Comparison of ENCODE assay signal across 2 cellular contexts in genomic region chr3:173939319-173939718, GRCh38.
TF ChIP-seq lines count a peak whose summit lies in the region.

No MANE protein-coding gene starts in this region.

TF ChIP-seq in GM23338, 12 proteins besides CTCF, POLR2A, EP300 and RAD21 (continued from another document):
- TF ChIP-seq, protein P1, sequence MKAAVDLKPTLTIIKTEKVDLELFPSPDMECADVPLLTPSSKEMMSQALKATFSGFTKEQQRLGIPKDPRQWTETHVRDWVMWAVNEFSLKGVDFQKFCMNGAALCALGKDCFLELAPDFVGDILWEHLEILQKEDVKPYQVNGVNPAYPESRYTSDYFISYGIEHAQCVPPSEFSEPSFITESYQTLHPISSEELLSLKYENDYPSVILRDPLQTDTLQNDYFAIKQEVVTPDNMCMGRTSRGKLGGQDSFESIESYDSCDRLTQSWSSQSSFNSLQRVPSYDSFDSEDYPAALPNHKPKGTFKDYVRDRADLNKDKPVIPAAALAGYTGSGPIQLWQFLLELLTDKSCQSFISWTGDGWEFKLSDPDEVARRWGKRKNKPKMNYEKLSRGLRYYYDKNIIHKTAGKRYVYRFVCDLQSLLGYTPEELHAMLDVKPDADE (IDR thresholded peaks at IDR 0.05) = no peak
- TF ChIP-seq ZNF114 (CRISPR knock-in tag; IDR thresholded peaks at IDR 0.05) = no peak
- TF ChIP-seq STAT1 (IDR thresholded peaks at IDR 0.05; ENCODE audit: unreplicated experiment) = no peak
- TF ChIP-seq POLR2AphosphoS5 (IDR thresholded peaks at IDR 0.05; ENCODE audit: low read depth) = no peak
- TF ChIP-seq CREB1 (CRISPR knock-in tag; IDR thresholded peaks at IDR 0.05; ENCODE audit: low read depth) = no peak
- TF ChIP-seq EZH2phosphoT487 (IDR thresholded peaks at IDR 0.05; ENCODE audit: unreplicated experiment) = no peak
- no peak for TF ChIP-seq ZNF331 (CRISPR knock-in tag; IDR thresholded peaks at IDR 0.05; ENCODE audit: low read depth)
- TF ChIP-seq, protein P2, sequence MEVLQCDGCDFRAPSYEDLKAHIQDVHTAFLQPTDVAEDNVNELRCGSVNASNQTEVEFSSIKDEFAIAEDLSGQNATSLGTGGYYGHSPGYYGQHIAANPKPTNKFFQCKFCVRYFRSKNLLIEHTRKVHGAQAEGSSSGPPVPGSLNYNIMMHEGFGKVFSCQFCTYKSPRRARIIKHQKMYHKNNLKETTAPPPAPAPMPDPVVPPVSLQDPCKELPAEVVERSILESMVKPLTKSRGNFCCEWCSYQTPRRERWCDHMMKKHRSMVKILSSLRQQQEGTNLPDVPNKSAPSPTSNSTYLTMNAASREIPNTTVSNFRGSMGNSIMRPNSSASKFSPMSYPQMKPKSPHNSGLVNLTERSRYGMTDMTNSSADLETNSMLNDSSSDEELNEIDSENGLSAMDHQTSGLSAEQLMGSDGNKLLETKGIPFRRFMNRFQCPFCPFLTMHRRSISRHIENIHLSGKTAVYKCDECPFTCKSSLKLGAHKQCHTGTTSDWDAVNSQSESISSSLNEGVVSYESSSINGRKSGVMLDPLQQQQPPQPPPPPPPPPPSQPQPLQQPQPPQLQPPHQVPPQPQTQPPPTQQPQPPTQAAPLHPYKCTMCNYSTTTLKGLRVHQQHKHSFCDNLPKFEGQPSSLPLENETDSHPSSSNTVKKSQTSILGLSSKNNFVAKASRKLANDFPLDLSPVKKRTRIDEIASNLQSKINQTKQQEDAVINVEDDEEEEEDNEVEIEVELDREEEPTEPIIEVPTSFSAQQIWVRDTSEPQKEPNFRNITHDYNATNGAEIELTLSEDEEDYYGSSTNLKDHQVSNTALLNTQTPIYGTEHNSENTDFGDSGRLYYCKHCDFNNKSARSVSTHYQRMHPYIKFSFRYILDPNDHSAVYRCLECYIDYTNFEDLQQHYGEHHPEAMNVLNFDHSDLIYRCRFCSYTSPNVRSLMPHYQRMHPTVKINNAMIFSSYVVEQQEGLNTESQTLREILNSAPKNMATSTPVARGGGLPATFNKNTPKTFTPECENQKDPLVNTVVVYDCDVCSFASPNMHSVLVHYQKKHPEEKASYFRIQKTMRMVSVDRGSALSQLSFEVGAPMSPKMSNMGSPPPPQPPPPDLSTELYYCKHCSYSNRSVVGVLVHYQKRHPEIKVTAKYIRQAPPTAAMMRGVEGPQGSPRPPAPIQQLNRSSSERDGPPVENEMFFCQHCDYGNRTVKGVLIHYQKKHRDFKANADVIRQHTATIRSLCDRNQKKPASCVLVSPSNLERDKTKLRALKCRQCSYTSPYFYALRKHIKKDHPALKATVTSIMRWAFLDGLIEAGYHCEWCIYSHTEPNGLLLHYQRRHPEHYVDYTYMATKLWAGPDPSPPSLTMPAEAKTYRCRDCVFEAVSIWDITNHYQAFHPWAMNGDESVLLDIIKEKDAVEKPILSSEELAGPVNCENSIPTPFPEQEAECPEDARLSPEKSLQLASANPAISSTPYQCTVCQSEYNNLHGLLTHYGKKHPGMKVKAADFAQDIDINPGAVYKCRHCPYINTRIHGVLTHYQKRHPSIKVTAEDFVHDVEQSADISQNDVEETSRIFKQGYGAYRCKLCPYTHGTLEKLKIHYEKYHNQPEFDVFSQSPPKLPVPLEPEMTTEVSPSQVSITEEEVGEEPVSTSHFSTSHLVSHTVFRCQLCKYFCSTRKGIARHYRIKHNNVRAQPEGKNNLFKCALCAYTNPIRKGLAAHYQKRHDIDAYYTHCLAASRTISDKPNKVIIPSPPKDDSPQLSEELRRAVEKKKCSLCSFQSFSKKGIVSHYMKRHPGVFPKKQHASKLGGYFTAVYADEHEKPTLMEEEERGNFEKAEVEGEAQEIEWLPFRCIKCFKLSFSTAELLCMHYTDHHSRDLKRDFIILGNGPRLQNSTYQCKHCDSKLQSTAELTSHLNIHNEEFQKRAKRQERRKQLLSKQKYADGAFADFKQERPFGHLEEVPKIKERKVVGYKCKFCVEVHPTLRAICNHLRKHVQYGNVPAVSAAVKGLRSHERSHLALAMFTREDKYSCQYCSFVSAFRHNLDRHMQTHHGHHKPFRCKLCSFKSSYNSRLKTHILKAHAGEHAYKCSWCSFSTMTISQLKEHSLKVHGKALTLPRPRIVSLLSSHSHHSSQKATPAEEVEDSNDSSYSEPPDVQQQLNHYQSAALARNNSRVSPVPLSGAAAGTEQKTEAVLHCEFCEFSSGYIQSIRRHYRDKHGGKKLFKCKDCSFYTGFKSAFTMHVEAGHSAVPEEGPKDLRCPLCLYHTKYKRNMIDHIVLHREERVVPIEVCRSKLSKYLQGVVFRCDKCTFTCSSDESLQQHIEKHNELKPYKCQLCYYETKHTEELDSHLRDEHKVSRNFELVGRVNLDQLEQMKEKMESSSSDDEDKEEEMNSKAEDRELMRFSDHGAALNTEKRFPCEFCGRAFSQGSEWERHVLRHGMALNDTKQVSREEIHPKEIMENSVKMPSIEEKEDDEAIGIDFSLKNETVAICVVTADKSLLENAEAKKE (CRISPR knock-in tag; IDR thresholded peaks at IDR 0.05) = no peak
- TF ChIP-seq EZH2 (IDR thresholded peaks at IDR 0.05; ENCODE audit: low read depth, unreplicated experiment) = no peak
- no peak for TF ChIP-seq JUNB (IDR thresholded peaks at IDR 0.05; ENCODE audit: unreplicated experiment)
- TF ChIP-seq, protein P3, sequence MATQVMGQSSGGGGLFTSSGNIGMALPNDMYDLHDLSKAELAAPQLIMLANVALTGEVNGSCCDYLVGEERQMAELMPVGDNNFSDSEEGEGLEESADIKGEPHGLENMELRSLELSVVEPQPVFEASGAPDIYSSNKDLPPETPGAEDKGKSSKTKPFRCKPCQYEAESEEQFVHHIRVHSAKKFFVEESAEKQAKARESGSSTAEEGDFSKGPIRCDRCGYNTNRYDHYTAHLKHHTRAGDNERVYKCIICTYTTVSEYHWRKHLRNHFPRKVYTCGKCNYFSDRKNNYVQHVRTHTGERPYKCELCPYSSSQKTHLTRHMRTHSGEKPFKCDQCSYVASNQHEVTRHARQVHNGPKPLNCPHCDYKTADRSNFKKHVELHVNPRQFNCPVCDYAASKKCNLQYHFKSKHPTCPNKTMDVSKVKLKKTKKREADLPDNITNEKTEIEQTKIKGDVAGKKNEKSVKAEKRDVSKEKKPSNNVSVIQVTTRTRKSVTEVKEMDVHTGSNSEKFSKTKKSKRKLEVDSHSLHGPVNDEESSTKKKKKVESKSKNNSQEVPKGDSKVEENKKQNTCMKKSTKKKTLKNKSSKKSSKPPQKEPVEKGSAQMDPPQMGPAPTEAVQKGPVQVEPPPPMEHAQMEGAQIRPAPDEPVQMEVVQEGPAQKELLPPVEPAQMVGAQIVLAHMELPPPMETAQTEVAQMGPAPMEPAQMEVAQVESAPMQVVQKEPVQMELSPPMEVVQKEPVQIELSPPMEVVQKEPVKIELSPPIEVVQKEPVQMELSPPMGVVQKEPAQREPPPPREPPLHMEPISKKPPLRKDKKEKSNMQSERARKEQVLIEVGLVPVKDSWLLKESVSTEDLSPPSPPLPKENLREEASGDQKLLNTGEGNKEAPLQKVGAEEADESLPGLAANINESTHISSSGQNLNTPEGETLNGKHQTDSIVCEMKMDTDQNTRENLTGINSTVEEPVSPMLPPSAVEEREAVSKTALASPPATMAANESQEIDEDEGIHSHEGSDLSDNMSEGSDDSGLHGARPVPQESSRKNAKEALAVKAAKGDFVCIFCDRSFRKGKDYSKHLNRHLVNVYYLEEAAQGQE (IDR thresholded peaks at IDR 0.05; ENCODE audit: unreplicated experiment) = no peak

TF ChIP-seq in IMR-90, 13 proteins besides CTCF, POLR2A, EP300 and RAD21 (continued from another document):
- TF ChIP-seq ELK1 (IDR thresholded peaks at IDR 0.05; ENCODE audit: borderline replicate concordance, low read depth, low read length) = no peak
- no peak for TF ChIP-seq FOS (IDR thresholded peaks at IDR 0.05; ENCODE audit: low read depth, low read length)
- TF ChIP-seq CEBPB (IDR thresholded peaks at IDR 0.05; ENCODE audit: low read depth, low read length) = no peak
